9 cellular contexts compared by ENCODE assay signal in genomic region chr3:101722394-101723173, GRCh38. TPM values are rescaled to one million over a fixed set of nuclear protein-coding genes. Genes with fewer than 3 reads are reported as not detected.
DNase-seq lines count a peak whose midpoint lies in the region; ATAC-seq and TF ChIP-seq lines count a peak whose summit lies in the region.
"Had no signal": no experiment of that assay in that cellular context is flagged by ENCODE, and none has a peak within 500 bp of the region (broad histone marks: within the 10 kb centered on the region; RNA-seq: fewer than 3 reads in every experiment).

No MANE protein-coding gene starts in this region.

- TF ChIP-seq CTCF in RWPE1 (conservative IDR thresholded peaks at IDR 0.05; ENCODE audit: low read depth), result no peak
- no peak for TF ChIP-seq CTCF in gastrocnemius medialis (IDR thresholded peaks at IDR 0.05 in 4 of 5, conservative IDR thresholded peaks at IDR 0.05 in 1 of 5)

- no peaks in the 10 kb centered on the region for H3K9me3 Mint-ChIP-seq in activated CD4-positive, alpha-beta T cell treated with anti-CD3 and anti-CD28 coated beads, Interleukin-2, amount 10 ng/mL, durations not matched to agents 24 days and 14 days

- H3K4me3 Mint-ChIP-seq in activated CD4-positive, alpha-beta T cell treated with anti-CD3 and anti-CD28 coated beads, Interleukin-2, amount 10 ng/mL, durations not matched to agents 24 days and 14 days, result peak overlapping the region; percentile 68

- POLR2A ChIA-PET in RWPE1 (lab: Yijun Ruan, JAX; ENCODE audit: low non-redundant PET), result no interaction called here

- no peak for TF ChIP-seq POLR2A in gastrocnemius medialis (IDR thresholded peaks at IDR 0.05)

- H3K27ac ChIP-seq in RWPE1 (peak overlapping the region; percentile 97), gastrocnemius medialis (peak overlapping the region in 3 of 4 donors; percentile 52 to 71 (median 68))

- H3K9me3 ChIP-seq in gastrocnemius medialis (no peaks in the 10 kb centered on the region), HAP-1 (no peaks in the 10 kb centered on the region)
- H3K9me3 ChIP-seq: thoracic aorta had no signal

- DNase-seq in activated CD4-positive, alpha-beta T cell treated with anti-CD3 and anti-CD28 coated beads, Interleukin-2, amount 10 ng/mL, durations not matched to agents 24 days and 14 days, result peak; percentile 72
- DNase-seq in activated CD4-positive, alpha-beta T cell treated with anti-CD3 and anti-CD28 coated beads, Interleukin-2, amount 50 U/mL, for 4 hours, result no peak
- DNase-seq in RWPE1 (ENCODE audit: low spot score) (no peak), gastrocnemius medialis (no peak), DMS79 (lab: John Stamatoyannopoulos, UW) (no peak), dedifferentiated amniotic fluid mesenchymal stem cell (ENCODE audit: extremely low spot score) (no peak), HAP-1 (ENCODE audit: low spot score in 2 of 2) (no peak)

- H3K27me3 ChIP-seq in gastrocnemius medialis (no peaks in the 10 kb centered on the region), HAP-1 (ENCODE audit: low read depth) (no peaks in the 10 kb centered on the region)

- H3K4me1 ChIP-seq in gastrocnemius medialis (peaks cover 10 to 32% of the 10 kb centered on the region in 2 donors), HAP-1 (peaks cover 32% of the 10 kb centered on the region)

- intact Hi-C loops in activated CD4-positive, alpha-beta T cell treated with anti-CD3 and anti-CD28 coated beads, Interleukin-2, amount 10 ng/mL, durations not matched to agents 24 days and 14 days (cut with micrococcal nuclease), result loop anchor here (5.0 kb wide), 1 partner anchor 205 kb away; no protein-coding TSS in a partner anchor
- intact Hi-C loops in gastrocnemius medialis (cut with DNase I; ENCODE audit: low total_unique reads), result no loop called here

- in situ Hi-C loops in gastrocnemius medialis (cut with MboI; ENCODE audit: low sequenced_read_pairs in 4 of 4) (no loop called here), HAP-1 (cut with MboI; ENCODE audit: low sequenced_read_pairs) (no loop called here)

- ATAC-seq in HG02943 (IDR thresholded peaks at IDR 0.05; ENCODE audit: low read depth, unreplicated experiment) (peak; percentile 46), gastrocnemius medialis (no peak)

- H3K36me3 ChIP-seq in gastrocnemius medialis (peaks cover 0 to 3% of the 10 kb centered on the region in 2 donors), HAP-1 (replicated peaks) (peaks cover 2% of the 10 kb centered on the region)
- H3K36me3 ChIP-seq: thoracic aorta had no signal

- H3K27ac Mint-ChIP-seq in activated CD4-positive, alpha-beta T cell treated with anti-CD3 and anti-CD28 coated beads, Interleukin-2, amount 10 ng/mL, durations not matched to agents 24 days and 14 days, result peak overlapping the region; percentile 87

- H3K4me3 ChIP-seq in gastrocnemius medialis (no peak overlapping the region), HAP-1 (no peak overlapping the region)
- H3K4me3 ChIP-seq: thoracic aorta had no signal

- H3K4me1 Mint-ChIP-seq in activated CD4-positive, alpha-beta T cell treated with anti-CD3 and anti-CD28 coated beads, Interleukin-2, amount 10 ng/mL, durations not matched to agents 24 days and 14 days, result peaks cover 35% of the 10 kb centered on the region

- CTCF ChIA-PET in RWPE1 (lab: Yijun Ruan, JAX), result no interaction called here

- H3K36me3 Mint-ChIP-seq in activated CD4-positive, alpha-beta T cell treated with anti-CD3 and anti-CD28 coated beads, Interleukin-2, amount 10 ng/mL, durations not matched to agents 24 days and 14 days (ENCODE audit: low read depth), result peaks cover 9% of the 10 kb centered on the region

- no peaks in the 10 kb centered on the region for H3K27me3 Mint-ChIP-seq in activated CD4-positive, alpha-beta T cell treated with anti-CD3 and anti-CD28 coated beads, Interleukin-2, amount 10 ng/mL, durations not matched to agents 24 days and 14 days

RNA-seq across cellular contexts. Expression of gene CEP97, which starts 1.8 kb away (rescaled TPM):
- total RNA-seq in activated CD4-positive, alpha-beta T cell treated with anti-CD3 and anti-CD28 coated beads, Interleukin-2, amount 10 ng/mL, durations not matched to agents 24 days and 14 days, result 20.3 and 22.8 TPM in 2 replicates
- total RNA-seq in gastrocnemius medialis, result 10 to 100 TPM in 3 of 4 donors, 1 to 10 TPM in 1; 8.3 to 20.0 (median 13.2) TPM

RNA-seq across cellular contexts. Expression of gene RPL24, which starts 36.1 kb away (rescaled TPM):
- total RNA-seq in activated CD4-positive, alpha-beta T cell treated with anti-CD3 and anti-CD28 coated beads, Interleukin-2, amount 10 ng/mL, durations not matched to agents 24 days and 14 days, result 1,569 and 1,570 TPM in 2 replicates
- total RNA-seq in gastrocnemius medialis, result 1,000 to 10,000 TPM; 1,085 to 1,329 (median 1,254) TPM

RNA-seq across cellular contexts. Expression of gene ZBTB11, which starts 45.7 kb away (rescaled TPM):
- 29.0 and 30.2 TPM in 2 replicates for total RNA-seq in activated CD4-positive, alpha-beta T cell treated with anti-CD3 and anti-CD28 coated beads, Interleukin-2, amount 10 ng/mL, durations not matched to agents 24 days and 14 days
- total RNA-seq in gastrocnemius medialis, result 10 to 100 TPM; 14.6 to 20.9 (median 16.1) TPM

RNA-seq across cellular contexts. Expression of gene NXPE3, which starts 56.4 kb away (rescaled TPM):
- 17.2 and 18.2 TPM in 2 replicates for total RNA-seq in activated CD4-positive, alpha-beta T cell treated with anti-CD3 and anti-CD28 coated beads, Interleukin-2, amount 10 ng/mL, durations not matched to agents 24 days and 14 days
- total RNA-seq in gastrocnemius medialis, result 10 to 100 TPM; 31.5 to 52.0 (median 44.5) TPM
